Comparison of ENCODE assay signal across 1 cellular context in the genomic region with DNA sequence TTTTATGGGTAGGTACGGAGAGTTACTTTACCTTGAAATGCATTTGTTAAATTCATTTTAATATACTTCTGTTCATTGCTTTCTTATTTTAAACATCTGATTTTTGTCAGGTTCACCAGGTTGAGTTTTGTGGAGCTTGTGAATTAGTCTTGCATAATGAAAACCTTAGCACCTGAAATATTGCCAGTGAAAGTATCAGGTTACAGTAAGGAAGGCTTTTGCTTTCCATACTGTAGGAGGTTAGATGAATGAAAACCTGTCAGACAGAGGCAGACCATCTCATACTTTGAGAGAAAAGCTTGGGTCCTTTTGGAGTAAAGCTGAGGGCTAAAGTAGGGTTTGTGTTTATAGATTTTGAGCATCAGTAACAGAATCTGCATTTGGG.
TF ChIP-seq lines count a peak whose summit lies in the region.

No MANE protein-coding gene starts in this region.

TF ChIP-seq in SK-N-SH treated with all-trans-retinoic acid at 6 μM for 48 hours, 23 proteins besides CTCF, POLR2A, EP300 and RAD21 (continued from another document):
- TF ChIP-seq, protein P1, sequence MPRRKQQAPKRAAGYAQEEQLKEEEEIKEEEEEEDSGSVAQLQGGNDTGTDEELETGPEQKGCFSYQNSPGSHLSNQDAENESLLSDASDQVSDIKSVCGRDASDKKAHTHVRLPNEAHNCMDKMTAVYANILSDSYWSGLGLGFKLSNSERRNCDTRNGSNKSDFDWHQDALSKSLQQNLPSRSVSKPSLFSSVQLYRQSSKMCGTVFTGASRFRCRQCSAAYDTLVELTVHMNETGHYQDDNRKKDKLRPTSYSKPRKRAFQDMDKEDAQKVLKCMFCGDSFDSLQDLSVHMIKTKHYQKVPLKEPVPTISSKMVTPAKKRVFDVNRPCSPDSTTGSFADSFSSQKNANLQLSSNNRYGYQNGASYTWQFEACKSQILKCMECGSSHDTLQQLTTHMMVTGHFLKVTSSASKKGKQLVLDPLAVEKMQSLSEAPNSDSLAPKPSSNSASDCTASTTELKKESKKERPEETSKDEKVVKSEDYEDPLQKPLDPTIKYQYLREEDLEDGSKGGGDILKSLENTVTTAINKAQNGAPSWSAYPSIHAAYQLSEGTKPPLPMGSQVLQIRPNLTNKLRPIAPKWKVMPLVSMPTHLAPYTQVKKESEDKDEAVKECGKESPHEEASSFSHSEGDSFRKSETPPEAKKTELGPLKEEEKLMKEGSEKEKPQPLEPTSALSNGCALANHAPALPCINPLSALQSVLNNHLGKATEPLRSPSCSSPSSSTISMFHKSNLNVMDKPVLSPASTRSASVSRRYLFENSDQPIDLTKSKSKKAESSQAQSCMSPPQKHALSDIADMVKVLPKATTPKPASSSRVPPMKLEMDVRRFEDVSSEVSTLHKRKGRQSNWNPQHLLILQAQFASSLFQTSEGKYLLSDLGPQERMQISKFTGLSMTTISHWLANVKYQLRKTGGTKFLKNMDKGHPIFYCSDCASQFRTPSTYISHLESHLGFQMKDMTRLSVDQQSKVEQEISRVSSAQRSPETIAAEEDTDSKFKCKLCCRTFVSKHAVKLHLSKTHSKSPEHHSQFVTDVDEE (CRISPR knock-in tag; IDR thresholded peaks at IDR 0.05): no peak
- no peak for TF ChIP-seq OSR1 (CRISPR knock-in tag; IDR thresholded peaks at IDR 0.05)
- TF ChIP-seq SNAI2 (CRISPR knock-in tag; IDR thresholded peaks at IDR 0.05): no peak
- no peak for TF ChIP-seq ZFP3 (CRISPR knock-in tag; IDR thresholded peaks at IDR 0.05)
- TF ChIP-seq CSDC2 (CRISPR knock-in tag; IDR thresholded peaks at IDR 0.05): no peak
- TF ChIP-seq TOX (CRISPR knock-in tag; IDR thresholded peaks at IDR 0.05; ENCODE audit: borderline replicate concordance): no peak
